Comparison of ENCODE assay signal across 8 cellular contexts in the genomic region with DNA sequence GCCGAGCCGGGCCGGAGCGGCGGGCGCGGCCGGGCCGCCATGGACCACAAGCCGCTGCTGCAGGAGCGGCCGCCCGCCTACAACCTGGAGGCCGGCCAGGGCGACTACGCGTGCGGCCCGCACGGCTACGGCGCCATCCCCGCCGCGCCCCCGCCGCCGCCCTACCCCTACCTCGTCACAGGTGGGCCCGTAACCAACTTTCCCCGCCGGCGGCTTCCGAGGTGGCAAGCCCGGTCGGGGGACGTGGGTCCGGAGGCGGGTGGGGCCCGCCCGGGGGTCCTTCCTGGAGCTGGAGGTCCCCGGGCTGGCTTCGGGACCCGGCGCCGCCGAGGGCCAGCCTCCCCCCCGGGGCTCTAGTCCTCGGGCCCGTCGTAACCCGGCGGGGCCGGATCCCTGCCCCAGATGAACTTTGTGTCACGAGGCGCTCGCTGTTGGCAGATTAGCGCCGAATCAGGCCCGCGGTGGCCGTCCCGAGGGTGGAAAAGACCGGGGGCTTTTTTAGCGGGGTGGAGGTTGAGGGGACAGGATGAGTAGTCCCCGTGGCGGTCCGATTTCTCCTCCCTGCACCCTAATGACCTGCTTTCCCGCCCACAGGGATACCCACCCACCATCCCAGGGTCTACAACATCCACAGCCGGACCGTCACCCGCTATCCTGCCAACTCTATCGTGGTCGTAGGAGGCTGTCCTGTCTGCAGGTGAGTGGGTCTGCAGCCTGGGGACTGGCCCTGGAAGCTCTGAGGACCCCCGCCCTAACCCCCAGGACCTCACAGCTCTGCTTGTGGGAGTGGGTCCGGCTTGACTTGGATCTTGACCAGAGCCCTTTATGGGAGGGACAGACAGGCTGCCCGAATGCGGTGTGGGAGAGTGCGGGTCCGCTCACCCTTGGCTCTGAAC. TPM values are rescaled to one million over a fixed set of nuclear protein-coding genes. Genes with fewer than 3 reads are reported as not detected.
DNase-seq lines count a peak whose midpoint lies in the region; ATAC-seq and TF ChIP-seq lines count a peak whose summit lies in the region.

No MANE protein-coding gene starts in this region.

- peak; percentile 32 for DNase-seq in GM12865 (ENCODE audit: low read depth)
- DNase-seq in immature natural killer cell: no peak
- DNase-seq in stimulated activated CD4-positive, alpha-beta T cell treated with anti-CD3 and anti-CD28 coated beads, Interleukin-2, amount 100 ng/mL, for 4 hours (ENCODE audit: low read depth): peak; percentile 20
- DNase-seq in hepatic stellate cell (ENCODE audit: low spot score): no peak
- DNase-seq in SIG-M5 (lab: John Stamatoyannopoulos, UW): no peak

- peak; percentile 16 for ATAC-seq in GM21619 (IDR thresholded peaks at IDR 0.05; ENCODE audit: unreplicated experiment)

- no peaks in the 10 kb centered on the region for H3K36me3 ChIP-seq in Loucy (ENCODE audit: insufficient read depth, low read length)

- H3K4me1 ChIP-seq in Loucy (ENCODE audit: insufficient read depth, low read length, poor library complexity, severe bottlenecking): peaks cover 35% of the 10 kb centered on the region

- no peaks in the 10 kb centered on the region for H3K9me2 ChIP-seq in Loucy (replicated peaks; ENCODE audit: low read depth, low read length)

- no peaks in the 10 kb centered on the region for H3F3A ChIP-seq in Loucy (ENCODE audit: low read depth)

- H3K9ac ChIP-seq in Loucy (ENCODE audit: low read depth, low read length, poor library complexity, severe bottlenecking): peak overlapping the region; percentile 92

- H3K9me3 Mint-ChIP-seq in immature natural killer cell: no peaks in the 10 kb centered on the region

- peak overlapping the region; percentile 100 for H3K4me2 ChIP-seq in Loucy (ENCODE audit: low read depth, low read length, poor library complexity, severe bottlenecking)

- H3K27ac Mint-ChIP-seq in immature natural killer cell: peak overlapping the region; percentile 60 to 89 (median 78)

- 2 to 4% (median 4%) methylated on average over 47 to 80 of the region's 80 CpGs for WGBS in adipose tissue, 3 donors

- H3K4me3 Mint-ChIP-seq in immature natural killer cell: peak overlapping the region; percentile 73 to 84 (median 80)

- H3K27me3 Mint-ChIP-seq in immature natural killer cell (ENCODE audit: low read depth in 3 of 3): peaks cover 2 to 8% (median 5%) of the 10 kb centered on the region in 3 donors

- TF ChIP-seq CTCF in GM12865 (IDR thresholded peaks at IDR 0.05; ENCODE audit: insufficient read depth, low read depth, low read length, missing control alignments) (no peak), Loucy (conservative IDR thresholded peaks at IDR 0.05; ENCODE audit: low read length) (no peak)

- H4K20me1 ChIP-seq in Loucy (ENCODE audit: insufficient read depth, low read length, poor library complexity, severe bottlenecking): peaks cover 32% of the 10 kb centered on the region

- H2AFZ ChIP-seq in Loucy (ENCODE audit: low read length): peak overlapping the region; percentile 67

- peak overlapping the region; percentile 60 for H3K27ac ChIP-seq in adipose tissue (ENCODE audit: low read depth, low read length)

- no peaks in the 10 kb centered on the region for H3K36me3 Mint-ChIP-seq in immature natural killer cell

- peak overlapping the region; percentile 77 for H3K4me3 ChIP-seq in GM12865 (ENCODE audit: low read depth, low read length)
- peak overlapping the region; percentile 95 for H3K4me3 ChIP-seq in Loucy (ENCODE audit: low read length, poor library complexity, severe bottlenecking)

- peaks cover 31 to 33% of the 10 kb centered on the region in 2 donors for H3K4me1 Mint-ChIP-seq in immature natural killer cell

- peaks cover 37% of the 10 kb centered on the region; the same call in 1 of the 2 replicates for H3K79me2 ChIP-seq in Loucy (ENCODE audit: insufficient read depth, low read length)

- no peaks in the 10 kb centered on the region for H3K9me3 ChIP-seq in Loucy (ENCODE audit: insufficient read depth, low read depth, low read length)

- no peaks in the 10 kb centered on the region for H3K27me3 ChIP-seq in Loucy (ENCODE audit: insufficient read depth, low read length, poor library complexity, severe bottlenecking)

RNA-seq across cellular contexts. Expression of a gene that starts 0.5 kb away (rescaled TPM):
- polyA plus RNA-seq in adipose tissue: 100 to 1,000 TPM; 173 to 360 (median 179) TPM
- polyA plus RNA-seq in immature natural killer cell: 10 to 100 TPM; 15.8 to 18.3 (median 17.2) TPM

RNA-seq across cellular contexts. Expression of a gene that starts 30.0 kb away (rescaled TPM):
- polyA plus RNA-seq in adipose tissue: 10 to 100 TPM; 15.2 to 21.7 (median 19.0) TPM
- 10 to 100 TPM in 1 of 3 donors, 1 to 10 TPM in 2; 5.2 to 12.3 (median 6.7) TPM for polyA plus RNA-seq in immature natural killer cell

Comparison
In these comparisons a context has a peak if more than half of its experiments do, and no peak if none do; other contexts are left out.
1. DNase-seq: peak in GM12865 (single experiment) and stimulated activated CD4-positive, alpha-beta T cell treated with anti-CD3 and anti-CD28 coated beads, Interleukin-2, amount 100 ng/mL, for 4 hours (single experiment); none in immature natural killer cell (0 of 3), hepatic stellate cell (single experiment) and SIG-M5 (single experiment).
2. RNA of a gene that starts 0.5 kb away (polyA plus RNA-seq): 173 to 360 TPM in adipose tissue; 15.8 to 18.3 TPM in immature natural killer cell; every median in the first group is over 4 times any median in the second.